Comparison of ENCODE assay signal across 8 cellular contexts in the genomic region with DNA sequence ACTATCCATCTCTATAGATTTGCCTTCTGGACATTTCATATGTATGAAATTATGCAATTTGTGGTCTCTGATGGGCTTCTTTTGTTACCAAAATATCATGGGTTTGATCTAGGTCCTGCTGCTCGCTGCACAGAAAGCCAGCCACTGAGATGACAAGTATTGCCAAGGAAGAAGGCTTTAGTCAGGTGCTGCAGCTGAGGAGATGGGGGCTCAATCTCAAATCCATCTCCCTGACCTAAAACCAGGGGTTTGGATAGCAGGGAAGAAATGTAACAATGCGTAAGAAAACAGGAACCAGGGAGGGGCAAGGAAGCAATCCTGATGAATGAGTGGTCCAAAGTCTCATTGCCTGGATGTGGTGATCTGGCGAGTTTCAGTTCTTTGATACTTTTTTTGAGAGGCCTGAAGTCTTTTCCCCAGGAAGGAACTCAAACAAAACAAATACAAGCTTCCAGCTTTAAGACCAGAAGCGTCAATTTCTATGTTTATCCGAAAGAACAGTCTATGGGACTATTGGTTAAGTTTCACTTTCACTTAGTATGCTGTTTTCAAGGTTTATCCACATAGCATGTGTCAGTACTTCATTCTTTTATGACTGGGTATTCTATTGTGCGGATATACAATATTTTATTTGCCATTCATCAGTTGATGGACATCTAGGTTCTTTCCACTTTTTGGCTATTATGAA. TPM values are rescaled to one million over a fixed set of nuclear protein-coding genes. Genes with fewer than 3 reads are reported as not detected.
DNase-seq lines count a peak whose midpoint lies in the region; ATAC-seq and TF ChIP-seq lines count a peak whose summit lies in the region.
"Had no signal": no experiment of that assay in that cellular context is flagged by ENCODE, and none has a peak within 500 bp of the region (broad histone marks: within the 10 kb centered on the region; RNA-seq: fewer than 3 reads in every experiment).

No MANE protein-coding gene starts in this region.

- ATAC-seq in PC-3, result no peak

- no peak overlapping the region for H3K27ac Mint-ChIP-seq in endodermal cell
- no peak overlapping the region for H3K27ac Mint-ChIP-seq in progenitor cell of endocrine pancreas

- H3K4me2 ChIP-seq in PC-3 (ENCODE audit: low read length), result no peak overlapping the region

- H3K36me3 ChIP-seq in PC-3 (ENCODE audit: low read depth, low read length) (no peaks in the 10 kb centered on the region), neutrophil (no peaks in the 10 kb centered on the region), endodermal cell (ENCODE audit: control insufficient read depth, insufficient read depth, low read length) (no peaks in the 10 kb centered on the region)

- peak; percentile 16 for DNase-seq in EH (ENCODE audit: low read depth)
- no peak for DNase-seq in PC-3
- DNase-seq in dermis blood vessel endothelial cell, result peak; percentile 54
- no peak for DNase-seq in endodermal cell
- DNase-seq in superior temporal gyrus (ENCODE audit: extremely low spot score), result no peak
- DNase-seq in progenitor cell of endocrine pancreas (ENCODE audit: low spot score, unreplicated experiment), result no peak

- POLR2A ChIA-PET in PC-3 (lab: Charles Lee; ENCODE audit: unreplicated experiment), result no interaction called here

- WGBS in endodermal cell (ENCODE audit: insufficient coverage in 1 of 2, insufficient read length in 1 of 2), 2 experiments, result 90 to 93% methylated on average over 2 to 6 of the region's 6 CpGs

- no peaks in the 10 kb centered on the region for H3F3A ChIP-seq in PC-3 (ENCODE audit: low read length, unreplicated experiment)

- H3K9me3 Mint-ChIP-seq in endodermal cell, result peaks cover 9% of the 10 kb centered on the region
- H3K9me3 Mint-ChIP-seq in progenitor cell of endocrine pancreas (ENCODE audit: low read depth), result peaks cover 3% of the 10 kb centered on the region

- H3K27ac ChIP-seq in PC-3 (ENCODE audit: low read length), result peak overlapping the region; percentile 2; the same call in 1 of the 2 replicates
- H3K27ac ChIP-seq in neutrophil, result peak overlapping the region; percentile 29
- H3K27ac ChIP-seq in endodermal cell (ENCODE audit: low read depth, low read length), result no peak overlapping the region

- H3K36me3 Mint-ChIP-seq in endodermal cell (ENCODE audit: low read depth) (no peaks in the 10 kb centered on the region), progenitor cell of endocrine pancreas (ENCODE audit: insufficient read depth) (no peaks in the 10 kb centered on the region)

- H3K4me1 ChIP-seq in PC-3 (ENCODE audit: insufficient read depth, low read length) (peaks cover 29% of the 10 kb centered on the region), neutrophil (ENCODE audit: control insufficient read depth in 1 of 2, insufficient read depth in 1 of 2, low read depth in 1 of 2, low read length in 1 of 2) (peaks cover 30 to 45% of the 10 kb centered on the region in 2 experiments), endodermal cell (ENCODE audit: control insufficient read depth, insufficient read depth, low read length) (peaks cover 8% of the 10 kb centered on the region)

- no peak overlapping the region for H2AFZ ChIP-seq in PC-3 (ENCODE audit: low read length)

- H3K4me3 ChIP-seq in PC-3 (ENCODE audit: low read length) (no peak overlapping the region), neutrophil (ENCODE audit: low read depth in 1 of 2, low read length in 1 of 2) (peak overlapping the region in 1 of 2 experiments; percentile 5), endodermal cell (ENCODE audit: low read length) (no peak overlapping the region)

- no peaks in the 10 kb centered on the region for H3K9me2 ChIP-seq in PC-3 (replicated peaks; ENCODE audit: low read length)

- no peaks in the 10 kb centered on the region for H3K9me3 ChIP-seq in PC-3 (ENCODE audit: low read length)
- no peaks in the 10 kb centered on the region for H3K9me3 ChIP-seq in neutrophil
- H3K9me3 ChIP-seq in endodermal cell (ENCODE audit: control insufficient read depth, low read length), result peaks cover 13% of the 10 kb centered on the region

- TF ChIP-seq CTCF in PC-3 (conservative IDR thresholded peaks at IDR 0.05; ENCODE audit: low read depth, low read length), result no peak
- TF ChIP-seq CTCF in neutrophil (IDR thresholded peaks at IDR 0.05), result no peak
- no peak for TF ChIP-seq CTCF in endodermal cell (conservative IDR thresholded peaks at IDR 0.05)
- no peak for TF ChIP-seq CTCF in progenitor cell of endocrine pancreas (IDR thresholded peaks at IDR 0.05; ENCODE audit: unreplicated experiment)

- H3K4me1 Mint-ChIP-seq in endodermal cell (peaks cover 10% of the 10 kb centered on the region), progenitor cell of endocrine pancreas (ENCODE audit: low read depth) (peaks cover 9% of the 10 kb centered on the region)

- no peaks in the 10 kb centered on the region for H4K20me1 ChIP-seq in PC-3 (ENCODE audit: low read length)

- peaks cover 15% of the 10 kb centered on the region for H3K79me2 ChIP-seq in PC-3 (ENCODE audit: low read length)

- H3K9ac ChIP-seq in PC-3 (ENCODE audit: low read length), result no peak overlapping the region
- H3K9ac ChIP-seq in endodermal cell (ENCODE audit: extremely low read depth, low read length, poor library complexity, severe bottlenecking), result no peak overlapping the region

- BruUV-seq in PC-3 (replicated peaks; lab: Mats Ljungman, UMichigan), result no TSS peak

- H3K27me3 Mint-ChIP-seq in endodermal cell (ENCODE audit: insufficient read depth) (no peaks in the 10 kb centered on the region), progenitor cell of endocrine pancreas (no peaks in the 10 kb centered on the region)

- no peaks in the 10 kb centered on the region for H3K27me3 ChIP-seq in PC-3 (ENCODE audit: low read length)
- H3K27me3 ChIP-seq in neutrophil, result no peaks in the 10 kb centered on the region
- H3K27me3 ChIP-seq in endodermal cell (ENCODE audit: control insufficient read depth, insufficient read depth, low read length, poor library complexity, severe bottlenecking), result no peaks in the 10 kb centered on the region

- H3K4me3 Mint-ChIP-seq in endodermal cell, result no peak overlapping the region
- no peak overlapping the region for H3K4me3 Mint-ChIP-seq in progenitor cell of endocrine pancreas (ENCODE audit: low read depth)

- CTCF ChIA-PET in PC-3 (lab: Charles Lee), result no interaction called here

- intact Hi-C loops in PC-3 (cut with micrococcal nuclease), result loop anchor here (1.0 kb wide), 1 partner anchor 36 kb away; no protein-coding TSS in a partner anchor

RNA-seq across cellular contexts. Expression of a gene that starts 3.4 kb away (rescaled TPM):
- total RNA-seq in PC-3 (2014; rRNA removed), result 16.0 and 20.7 TPM in 2 replicates
- 2.4 and 12.8 TPM in 2 replicates for total RNA-seq in dermis blood vessel endothelial cell
- 10 to 100 TPM; 20.1 to 30.3 TPM for total RNA-seq in endodermal cell
- 29.4 TPM for polyA plus RNA-seq in endodermal cell (2013, experiment 1 of 2)
- polyA plus RNA-seq in endodermal cell (2013, experiment 2 of 2), result 34.1 TPM
- 10.3 and 11.5 TPM in 2 replicates for total RNA-seq in progenitor cell of endocrine pancreas

RNA-seq across cellular contexts. Expression of a gene that starts 16.5 kb away (rescaled TPM):
- 0.11 TPM in 1 of 2 replicates, not detected in the other for total RNA-seq in PC-3 (2014; rRNA removed)
- under 0.01 and 0.19 TPM in 2 replicates for total RNA-seq in dermis blood vessel endothelial cell
- 1 to 10 TPM in 1 of 2 donors, under 1 TPM in 1; 0.73 to 1.0 TPM for total RNA-seq in endodermal cell
- polyA plus RNA-seq in endodermal cell (2013, experiment 1 of 2), result 0.21 TPM
- polyA plus RNA-seq in endodermal cell (2013, experiment 2 of 2), result 0.25 TPM
- total RNA-seq in progenitor cell of endocrine pancreas, result 0.12 TPM in 1 of 2 replicates, not detected in the other
- total RNA-seq: posterior vena cava had no signal

RNA-seq across cellular contexts. Expression of a gene that starts 47.0 kb away (rescaled TPM):
- 0.04 TPM in 1 of 2 replicates, not detected in the other for total RNA-seq in PC-3 (2014; rRNA removed)
- not detected in 2 replicates for total RNA-seq in dermis blood vessel endothelial cell
- total RNA-seq in endodermal cell, result not detected
- not detected for polyA plus RNA-seq in endodermal cell (2013, experiment 1 of 2)
- not detected for polyA plus RNA-seq in endodermal cell (2013, experiment 2 of 2)
- total RNA-seq in progenitor cell of endocrine pancreas, result not detected in 2 replicates
- total RNA-seq: posterior vena cava had no signal

Comparison
In these comparisons a context has a peak if more than half of its experiments do, and no peak if none do; other contexts are left out.
1. DNase-seq: peak in EH (single experiment) and dermis blood vessel endothelial cell (single experiment); none in PC-3 (single experiment), endodermal cell (single experiment), superior temporal gyrus (single experiment) and progenitor cell of endocrine pancreas (single experiment).